ENCODE assay signal across 9 cellular contexts in genomic region chr13:30892966-30893365, GRCh38. TPM values are rescaled to one million over a fixed set of nuclear protein-coding genes. Genes with fewer than 3 reads are reported as not detected.
DNase-seq lines count a peak whose midpoint lies in the region; TF ChIP-seq lines count a peak whose summit lies in the region.
"Had no signal": no experiment of that assay in that cellular context is flagged by ENCODE, and none has a peak within 500 bp of the region (broad histone marks: within the 10 kb centered on the region; RNA-seq: fewer than 3 reads in every experiment).

No MANE protein-coding gene starts in this region.

- no peak for DNase-seq in AG09319 (ENCODE audit: extremely low read depth, low read depth)
- DNase-seq in H7: peak; percentile 71
- DNase-seq in amniotic stem cell (lab: John Stamatoyannopoulos, UW): peak; percentile 28
- DNase-seq in kidney epithelial cell (ENCODE audit: low read depth): no peak
- no peak for DNase-seq in NCI-H226
- DNase-seq in NCI-H2171 treated with DMSO at 0.1 percent for 48 hours (lab: John Stamatoyannopoulos, UW): no peak
- DNase-seq in activated CD8-positive, alpha-beta memory T cell treated with anti-CD3 and anti-CD28 coated beads for 24 hours: no peak
- no peak for DNase-seq in NCI-H146 treated with DMSO at 0.1 percent for 48 hours (lab: John Stamatoyannopoulos, UW; ENCODE audit: unreplicated experiment)
- DNase-seq: naive thymus-derived CD8-positive, alpha-beta T cell had no signal

- TF ChIP-seq CTCF in AG09319 (IDR thresholded peaks at IDR 0.05; ENCODE audit: low read depth, low read length) (peak; percentile 46), kidney epithelial cell (IDR thresholded peaks at IDR 0.05; ENCODE audit: insufficient read depth, low read length, poor library complexity, severe bottlenecking) (peak; percentile 65)

- H3K27me3 ChIP-seq in H7 (ENCODE audit: control insufficient read depth, insufficient read depth, low read length): no peaks in the 10 kb centered on the region
- H3K27me3 ChIP-seq in kidney epithelial cell (ENCODE audit: control insufficient read depth, insufficient read depth, low read length): no peaks in the 10 kb centered on the region

- H3K4me3 ChIP-seq in H7 (ENCODE audit: insufficient read depth, low read depth, low read length) (no peak overlapping the region), kidney epithelial cell (ENCODE audit: low read depth, low read length) (no peak overlapping the region)

- H3K36me3 ChIP-seq in H7 (replicated peaks; ENCODE audit: control insufficient read depth, insufficient read depth, low read length) (no peaks in the 10 kb centered on the region), kidney epithelial cell (ENCODE audit: control insufficient read depth, insufficient read depth, low read length) (no peaks in the 10 kb centered on the region)

RNA-seq across cellular contexts. Expression of gene MEDAG, which starts 13.1 kb away (rescaled TPM):
- 1.8 and 1.9 TPM in 2 replicates for total RNA-seq in H7 (2014; rRNA removed; shearing (Covaris generic))
- total RNA-seq in kidney epithelial cell: 3.2 and 4.7 TPM in 2 replicates
- total RNA-seq: naive thymus-derived CD8-positive, alpha-beta T cell had no signal

RNA-seq across cellular contexts. Expression of gene TEX26, which starts 39.5 kb away (rescaled TPM):
- not detected in 2 replicates for total RNA-seq in H7 (2014; rRNA removed; shearing (Covaris generic))
- not detected in 2 replicates for total RNA-seq in kidney epithelial cell
- total RNA-seq: naive thymus-derived CD8-positive, alpha-beta T cell had no signal

Comparison
In these comparisons a context has a peak if more than half of its experiments do, and no peak if none do; other contexts are left out.
1. DNase-seq: peak in H7 (single experiment) and amniotic stem cell (single experiment); none in AG09319 (single experiment), kidney epithelial cell (single experiment), NCI-H226 (single experiment), NCI-H2171 treated with DMSO at 0.1 percent for 48 hours (single experiment), activated CD8-positive, alpha-beta memory T cell treated with anti-CD3 and anti-CD28 coated beads for 24 hours (single experiment) and NCI-H146 treated with DMSO at 0.1 percent for 48 hours (single experiment).